Comparison of ENCODE assay signal across 8 cellular contexts in genomic region chr6:68633654-68634502, GRCh38. TPM values are rescaled to one million over a fixed set of nuclear protein-coding genes. Genes with fewer than 3 reads are reported as not detected.
DNase-seq lines count a peak whose midpoint lies in the region; ATAC-seq, FAIRE-seq and TF ChIP-seq lines count a peak whose summit lies in the region.

No MANE protein-coding gene starts in this region.

- intact Hi-C loops in K562 (cut with micrococcal nuclease): no loop called here

- no peak for TF ChIP-seq POLR2A in K562 (conservative IDR thresholded peaks at IDR 0.05)

- H3K4me3 ChIP-seq in K562 (peak overlapping the region; percentile 81), mesendoderm (ENCODE audit: low read length) (no peak overlapping the region)

- TF ChIP-seq CTCF in 22Rv1 (IDR thresholded peaks at IDR 0.05): no peak
- TF ChIP-seq CTCF in H9 (conservative IDR thresholded peaks at IDR 0.05): no peak
- no peak for TF ChIP-seq CTCF in K562 (IDR thresholded peaks at IDR 0.05 in 2 of 3, conservative IDR thresholded peaks at IDR 0.05 in 1 of 3; ENCODE audit: insufficient read depth in 2 of 3, low read depth in 1 of 3, low read length in 3 of 3)

- TF ChIP-seq EP300 in K562 (IDR thresholded peaks at IDR 0.05; ENCODE audit: low read length): no peak

- H3K4me3 Mint-ChIP-seq in H9: peak overlapping the region; percentile 89 to 96

- peaks cover 67% of the 10 kb centered on the region for H3K27me3 Mint-ChIP-seq in H9 (ENCODE audit: low read depth)

- H3K36me3 ChIP-seq in K562 (ENCODE audit: control insufficient read depth, insufficient read depth, low read length) (no peaks in the 10 kb centered on the region; the same call in 2 of the 3 replicates), mesendoderm (ENCODE audit: control insufficient read depth, insufficient read depth, low read length) (no peaks in the 10 kb centered on the region)

- CTCF ChIA-PET in K562 (lab: Yijun Ruan, JAX; ENCODE audit: low intra/inter-chr PET ratio): interaction anchor here (0.6 kb wide), 1 partner anchor 140 kb away, joined by 3 read pairs; no protein-coding TSS in a partner anchor

- no peak overlapping the region for H3K23ac ChIP-seq in H9 (ENCODE audit: insufficient read length, low read depth, low read length)
- H3K23ac ChIP-seq in mesendoderm (ENCODE audit: low read length): no peak overlapping the region

- H3K18ac ChIP-seq in H9 (ENCODE audit: insufficient read length, low read depth, low read length) (no peak overlapping the region), mesendoderm (ENCODE audit: low read length) (no peak overlapping the region)

- no peak for ATAC-seq in K562

- FAIRE-seq in K562 (lab: Jason Lieb, UNC): no peak

- no peaks in the 10 kb centered on the region for H3K9me3 ChIP-seq in H9 (ENCODE audit: control insufficient read depth, low read depth, low read length)
- H3K9me3 ChIP-seq in K562 (replicated peaks; ENCODE audit: control insufficient read depth, insufficient read depth, low read depth, low read length): no peaks in the 10 kb centered on the region

- no peak overlapping the region; the same call in 1 of the 2 replicates for H3K14ac ChIP-seq in H9 (ENCODE audit: insufficient read depth, low read length)

- peaks cover 10% of the 10 kb centered on the region for H3K23me2 ChIP-seq in H9 (ENCODE audit: insufficient read length, low read depth, low read length, poor library complexity, severe bottlenecking)

- H3K79me2 ChIP-seq in H9 (ENCODE audit: insufficient read depth, low read length) (no peaks in the 10 kb centered on the region), K562 (ENCODE audit: control insufficient read depth, insufficient read depth, low read length) (peaks cover 33% of the 10 kb centered on the region), mesendoderm (ENCODE audit: control insufficient read depth, insufficient read depth, low read length) (no peaks in the 10 kb centered on the region)

- no peak for TF ChIP-seq RAD21 in K562 (CRISPR knock-in tag; conservative IDR thresholded peaks at IDR 0.05 in 1 of 2, IDR thresholded peaks at IDR 0.05 in 1 of 2)

- no peaks in the 10 kb centered on the region; a peak in 3 of 5 replicates for H3K9me3 Mint-ChIP-seq in H9

- no peak overlapping the region for H2BK120ac ChIP-seq in H9 (ENCODE audit: low read depth, low read length, poor library complexity, severe bottlenecking)
- no peak overlapping the region for H2BK120ac ChIP-seq in mesendoderm (ENCODE audit: low read depth, low read length)

- in situ Hi-C loops in K562 (cut with MboI): loop anchor here (5.0 to 25.0 kb wide), 4 partner anchors 57 to 1709 kb away; no protein-coding TSS in a partner anchor

- H2AFZ ChIP-seq in H9 (ENCODE audit: low read length): peak overlapping the region; percentile 57
- H2AFZ ChIP-seq in K562 (ENCODE audit: low read depth, low read length): peak overlapping the region; percentile 93

- no peak overlapping the region for H3T11ph ChIP-seq in H9 (ENCODE audit: low read length)

- H2BK12ac ChIP-seq in H9 (ENCODE audit: insufficient read length, low read depth, low read length): no peak overlapping the region

- H3K4ac ChIP-seq in H9 (ENCODE audit: low read depth, low read length): no peak overlapping the region
- H3K4ac ChIP-seq in mesendoderm (ENCODE audit: low read depth, low read length): no peak overlapping the region

- H4K8ac ChIP-seq in H9 (replicated peaks; ENCODE audit: insufficient read length, low read depth, low read length): no peak overlapping the region
- no peak overlapping the region for H4K8ac ChIP-seq in mesendoderm (ENCODE audit: low read depth, low read length)

- no peaks in the 10 kb centered on the region for H3K4me1 ChIP-seq in H9 (ENCODE audit: insufficient read depth, low read length)
- H3K4me1 ChIP-seq in K562 (replicated peaks in 1 of 2; ENCODE audit: control insufficient read depth in 2 of 2, insufficient read depth in 2 of 2, low read length in 2 of 2): peaks cover 4 to 17% of the 10 kb centered on the region in 2 experiments; a peak in 3 of 5 replicates
- no peaks in the 10 kb centered on the region for H3K4me1 ChIP-seq in mesendoderm (ENCODE audit: control insufficient read depth, low read depth, low read length)

- H3K9ac ChIP-seq in H9 (ENCODE audit: extremely low read depth, insufficient read length, low read length) (peak overlapping the region; percentile 51), K562 (ENCODE audit: insufficient read depth in 1 of 2, low read depth in 2 of 2, low read length in 2 of 2) (peak overlapping the region; percentile 59 to 93; a peak in 3 of 4 replicates), mesendoderm (ENCODE audit: low read length) (no peak overlapping the region)

- WGBS in H9 (ENCODE audit: extremely low coverage, insufficient read length, low lambda C conversion rate): no CpG with 5 or more reads among the region's 15 CpGs
- WGBS in K562 (ENCODE audit: insufficient coverage, low coverage, missing lambda C conversion rate): 6% methylated on average over 15 of the region's 15 CpGs
- WGBS in mesendoderm (ENCODE audit: extremely low coverage, insufficient coverage, low lambda C conversion rate): no CpG with 5 or more reads among the region's 15 CpGs

- H2AK5ac ChIP-seq in H9 (ENCODE audit: insufficient read length, low read length) (no peak overlapping the region), mesendoderm (ENCODE audit: low read length) (no peak overlapping the region)

- H3K27me3 ChIP-seq in H9 (ENCODE audit: insufficient read depth, low read length) (no peaks in the 10 kb centered on the region; the same call in 1 of the 2 replicates), K562 (ENCODE audit: control insufficient read depth in 2 of 2, insufficient read depth in 2 of 2, low read length in 2 of 2) (no peaks in the 10 kb centered on the region; a peak in 1 of 5 replicates), mesendoderm (ENCODE audit: insufficient read depth, low read length, poor library complexity) (peaks cover 2% of the 10 kb centered on the region)

- POLR2A ChIA-PET in K562 (lab: Yijun Ruan, JAX): interaction anchor here (1.1 to 1.3 kb wide), 2 partner anchors 17 to 288 kb away, joined by 3 to 4 read pairs; no protein-coding TSS in a partner anchor

- H3K27ac Mint-ChIP-seq in H9: peak overlapping the region in 2 of 3 experiments; percentile 40 to 87; a peak in 3 of 7 replicates

- H3K27ac ChIP-seq in 22Rv1 (peak overlapping the region; percentile 54), H9 (ENCODE audit: insufficient read length, low read depth, low read length) (no peak overlapping the region), K562 (ENCODE audit: extremely low read depth, low read depth, low read length) (peak overlapping the region; percentile 62; the same call in 2 of the 3 replicates), mesendoderm (ENCODE audit: low read depth, low read length) (no peak overlapping the region)

- no peak overlapping the region for H2BK20ac ChIP-seq in H9 (ENCODE audit: low read depth, low read length, poor library complexity, severe bottlenecking)

- H2BK5ac ChIP-seq in H9 (ENCODE audit: insufficient read length, low read length): no peak overlapping the region
- no peak overlapping the region for H2BK5ac ChIP-seq in mesendoderm (ENCODE audit: low read length)

- H3K56ac ChIP-seq in H9 (ENCODE audit: insufficient read length, low read depth, low read length): no peak overlapping the region
- no peak overlapping the region for H3K56ac ChIP-seq in mesendoderm (ENCODE audit: low read length)

- no peaks in the 10 kb centered on the region for H3K36me3 Mint-ChIP-seq in H9 (ENCODE audit: insufficient read depth in 1 of 3, low read depth in 3 of 3)

- H4K91ac ChIP-seq in H9 (ENCODE audit: insufficient read length, low read depth, low read length): no peak overlapping the region

- H3K9me1 ChIP-seq in K562 (ENCODE audit: control insufficient read depth, insufficient read depth, low read length): no peaks in the 10 kb centered on the region

- H3K4me1 Mint-ChIP-seq in H9: peaks cover 14 to 16% of the 10 kb centered on the region in 2 experiments

- TSS peak; percentile 67 for BruUV-seq in K562 (replicated peaks; lab: Mats Ljungman, UMichigan)

- peak overlapping the region; percentile 93 for H3K4me2 ChIP-seq in H9 (ENCODE audit: insufficient read depth, insufficient read length, low read length)
- peak overlapping the region; percentile 88 for H3K4me2 ChIP-seq in K562 (ENCODE audit: insufficient read depth, low read length)
- H3K4me2 ChIP-seq in mesendoderm (ENCODE audit: low read length): peak overlapping the region; percentile 73

- DNase-seq in H9 (no peak), K562 (ENCODE audit: extremely low read depth in 1 of 4, low spot score in 3 of 4) (no peak), mesendoderm (no peak), SKM-1 treated with dmso at 0.1 percent for 144 hours (lab: John Stamatoyannopoulos, UW; ENCODE audit: unreplicated experiment) (no peak), H4 (ENCODE audit: low spot score) (no peak), AG08396 (ENCODE audit: low spot score) (no peak)
- DNase-seq in activated effector memory CD4-positive, alpha-beta T cell treated with Interleukin-2 at 50 U/mL for 16 hours: no peak

- H2BK15ac ChIP-seq in H9 (ENCODE audit: low read depth, low read length) (no peak overlapping the region), mesendoderm (replicated peaks; ENCODE audit: low read depth) (no peak overlapping the region)

- H4K20me1 ChIP-seq in H9 (ENCODE audit: control insufficient read depth, insufficient read depth, insufficient read length) (no peaks in the 10 kb centered on the region), K562 (replicated peaks; ENCODE audit: control insufficient read depth, insufficient read depth, low read length) (no peaks in the 10 kb centered on the region)

- no peaks in the 10 kb centered on the region for H3K79me1 ChIP-seq in H9 (ENCODE audit: insufficient read depth, low read depth, low read length, poor library complexity, severe bottlenecking)
- no peaks in the 10 kb centered on the region for H3K79me1 ChIP-seq in mesendoderm (ENCODE audit: low read length)

- H4K5ac ChIP-seq in H9 (ENCODE audit: insufficient read length, low read depth, low read length) (no peak overlapping the region), mesendoderm (ENCODE audit: low read length) (no peak overlapping the region)

RNA-seq across cellular contexts. Expression of gene ADGRB3, which starts 1.2 kb away (rescaled TPM):
- total RNA-seq in H9 (2021) (0.22 and 0.37 TPM in 2 replicates), K562 (2014; rRNA removed) (3.1 and 3.3 TPM in 2 replicates), K562 (2014; rRNA removed; fragmentation: Illumina TruSeq; extraction: Trizol) (4.9 and 5.1 TPM in 2 replicates), K562 (2015; rRNA removed; fragmentation: Illumina TruSeq; extraction: Trizol) (7.4 and 7.8 TPM in 2 replicates), K562 (2021) (3.9 and 4.7 TPM in 2 replicates)
- 3.8 and 10.6 TPM in 2 replicates for total RNA-seq in K562 (2011; cell fraction: chromatin; rRNA removed; ENCODE audit: low replicate concordance)
- total RNA-seq in K562 (2011; cell fraction: nucleolus; rRNA removed): 2.0 and 3.2 TPM in 2 replicates
- total RNA-seq in K562 (2011; cell fraction: nucleoplasm; rRNA removed): 5.1 and 6.3 TPM in 2 replicates
- polyA plus RNA-seq in K562 (2011; rRNA removed) (0.99 and 2.1 TPM in 2 replicates), K562 (2014; fragmentation: Illumina TruSeq; extraction: Trizol) (2.2 and 2.4 TPM in 2 replicates), K562 (2014; fragmentation: Nextera tagmentation; extraction: Ambion mirVana) (1 to 10 TPM in 1 of 2 experiments, under 1 TPM in 1; 0.90 to 1.5 TPM), K562 (2014; rRNA removed) (1.7 and 1.8 TPM in 2 replicates)
- polyA plus RNA-seq in K562 (2011; cell fraction: cytosol; rRNA removed): 0.55 and 2.4 TPM in 2 replicates
- 2.6 and 4.9 TPM in 2 replicates for polyA plus RNA-seq in K562 (2011; cell fraction: nucleus; rRNA removed)
- 2.1 and 2.2 TPM in 2 replicates for polyA plus RNA-seq in K562 (2012)
- 5.0 and 10.2 TPM in 2 replicates for polyA minus RNA-seq in K562 (2011; rRNA and poly(A)+ RNA removed)
- 0.76 and 2.3 TPM in 2 replicates for polyA minus RNA-seq in K562 (2011; cell fraction: cytosol; rRNA and poly(A)+ RNA removed)
- 9.6 and 23.1 TPM in 2 replicates for polyA minus RNA-seq in K562 (2011; cell fraction: nucleus; rRNA and poly(A)+ RNA removed)
- polyA plus RNA-seq in mesendoderm (2013, experiment 1 of 2): 0.08 TPM
- 0.08 TPM for polyA plus RNA-seq in mesendoderm (2013, experiment 2 of 2)
- total RNA-seq in H4 (2014; rRNA removed; shearing (Covaris generic)): 0.79 and 1.1 TPM in 2 replicates

Comparison
In these comparisons a context has a peak if more than half of its experiments do, and no peak if none do; other contexts are left out.
1. H3K27ac ChIP-seq: peak in 22Rv1 (single experiment) and K562 (single experiment); none in H9 (single experiment) and mesendoderm (single experiment).
2. Peak in every context shown above with its lines, with median percentiles within 50 percentile points of each other: H3K4me2 ChIP-seq.